ENCODE assay signal across 9 cellular contexts in the genomic region with DNA sequence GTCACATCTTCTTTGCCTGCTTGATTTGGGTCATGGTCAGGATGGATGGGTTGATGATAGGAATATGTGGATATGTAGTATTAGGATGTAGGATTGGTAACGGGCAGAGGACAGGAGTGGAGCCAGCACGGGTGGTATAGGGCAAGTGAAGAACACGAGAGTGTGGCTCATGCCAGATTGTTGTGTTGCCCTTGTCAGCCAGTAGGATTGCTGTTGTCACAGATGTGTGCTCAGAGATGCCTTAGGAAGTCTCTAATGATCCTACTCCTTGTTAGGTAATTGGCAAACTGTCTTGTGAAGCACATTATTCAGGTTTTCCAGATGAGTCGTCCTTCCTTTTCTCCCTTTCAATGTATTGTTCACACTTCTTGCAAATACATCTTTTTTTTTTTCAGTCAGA. TPM values are rescaled to one million over a fixed set of nuclear protein-coding genes. Genes with fewer than 3 reads are reported as not detected.
DNase-seq lines count a peak whose midpoint lies in the region; ATAC-seq, FAIRE-seq and TF ChIP-seq lines count a peak whose summit lies in the region.
"Had no signal": no experiment of that assay in that cellular context is flagged by ENCODE, and none has a peak within 500 bp of the region (broad histone marks: within the 10 kb centered on the region; RNA-seq: fewer than 3 reads in every experiment).

No MANE protein-coding gene starts in this region.

- intact Hi-C loops in left colon (cut with DNase I, micrococcal nuclease) (no loop called here), kidney (cut with DNase I) (no loop called here)

- no peak overlapping the region for H3K4me3 Mint-ChIP-seq in activated CD8-positive, alpha-beta memory T cell treated with anti-CD3 and anti-CD28 coated beads, Interleukin-2, amount 10 ng/mL, durations not matched to agents 7 days and 5 days
- H3K4me3 Mint-ChIP-seq in GM23338, result no peak overlapping the region
- H3K4me3 Mint-ChIP-seq in activated naive CD8-positive, alpha-beta T cell treated with anti-CD3 and anti-CD28 coated beads, Interleukin-2, amount 50 U/mL, for 24 hours, result no peak overlapping the region

- H3K36me3 Mint-ChIP-seq in activated CD8-positive, alpha-beta memory T cell treated with anti-CD3 and anti-CD28 coated beads, Interleukin-2, amount 10 ng/mL, durations not matched to agents 7 days and 5 days, result peaks cover 13% of the 10 kb centered on the region
- H3K36me3 Mint-ChIP-seq in GM23338 (ENCODE audit: low read depth), result no peaks in the 10 kb centered on the region
- H3K36me3 Mint-ChIP-seq in activated naive CD8-positive, alpha-beta T cell treated with anti-CD3 and anti-CD28 coated beads, Interleukin-2, amount 50 U/mL, for 24 hours (ENCODE audit: low read depth), result no peaks in the 10 kb centered on the region

- peak; percentile 59 to 68 for TF ChIP-seq CTCF in GM23338 (conservative IDR thresholded peaks at IDR 0.05; ENCODE audit: low read depth in 2 of 2)
- TF ChIP-seq CTCF in KMS-11 (conservative IDR thresholded peaks at IDR 0.05; ENCODE audit: low read depth, low read length), result peak; percentile 38
- TF ChIP-seq CTCF in kidney (IDR thresholded peaks at IDR 0.05; ENCODE audit: borderline replicate concordance, extremely low read depth, insufficient read depth), result no peak

- no peak overlapping the region for H2AFZ ChIP-seq in GM23338
- no peak overlapping the region for H2AFZ ChIP-seq in KMS-11 (ENCODE audit: low read depth)

- H3K36me3 ChIP-seq in GM23338 (ENCODE audit: insufficient read depth) (no peaks in the 10 kb centered on the region), KMS-11 (ENCODE audit: insufficient read depth) (no peaks in the 10 kb centered on the region), kidney (ENCODE audit: control insufficient read depth in 1 of 2, insufficient read depth in 2 of 2, low read length in 2 of 2) (no peaks in the 10 kb centered on the region)

- no peaks in the 10 kb centered on the region for H3K27me3 ChIP-seq in GM23338 (ENCODE audit: insufficient read depth)
- H3K27me3 ChIP-seq in KMS-11 (ENCODE audit: insufficient read depth, low read depth), result no peaks in the 10 kb centered on the region

- no peak for FAIRE-seq in kidney (lab: Jason Lieb, UNC)
- FAIRE-seq: colon had no signal

- peaks cover 10% of the 10 kb centered on the region for H3K4me1 Mint-ChIP-seq in activated CD8-positive, alpha-beta memory T cell treated with anti-CD3 and anti-CD28 coated beads, Interleukin-2, amount 10 ng/mL, durations not matched to agents 7 days and 5 days
- H3K4me1 Mint-ChIP-seq in GM23338, result peaks cover 12% of the 10 kb centered on the region; the same call in 2 of the 3 replicates
- peaks cover 35% of the 10 kb centered on the region for H3K4me1 Mint-ChIP-seq in activated naive CD8-positive, alpha-beta T cell treated with anti-CD3 and anti-CD28 coated beads, Interleukin-2, amount 50 U/mL, for 24 hours

- H3K9ac ChIP-seq in KMS-11 (no peak overlapping the region), kidney (ENCODE audit: low read length in 2 of 2) (no peak overlapping the region)

- H3K27ac ChIP-seq in GM23338 (ENCODE audit: low read depth), result no peak overlapping the region
- H3K27ac ChIP-seq in KMS-11, result no peak overlapping the region
- no peak overlapping the region for H3K27ac ChIP-seq in kidney (ENCODE audit: low read depth in 2 of 2, low read length in 2 of 2)

- CTCF ChIA-PET in activated CD8-positive, alpha-beta memory T cell treated with anti-CD3 and anti-CD28 coated beads, Interleukin-2, amount 10 ng/mL, durations not matched to agents 7 days and 5 days (lab: Charles Lee), result interaction anchor here (1.0 to 1.7 kb wide), 2 partner anchors 27 to 74 kb away, joined by 3 to 4 read pairs; a partner anchor contains a TSS

- no peak for DNase-seq in activated CD8-positive, alpha-beta memory T cell treated with anti-CD3 and anti-CD28 coated beads, Interleukin-2, amount 10 ng/mL, durations not matched to agents 7 days and 5 days
- DNase-seq in activated CD8-positive, alpha-beta memory T cell treated with anti-CD3 and anti-CD28 coated beads for 24 hours, result no peak
- DNase-seq in GM23338 (ENCODE audit: low spot score), result peak; percentile 71
- DNase-seq in activated naive CD8-positive, alpha-beta T cell treated with anti-CD3 and anti-CD28 coated beads, Interleukin-2, amount 50 U/mL, for 24 hours, result no peak
- DNase-seq in left colon, result no peak
- no peak for DNase-seq in kidney
- no peak for DNase-seq in ecto neural progenitor cell (ENCODE audit: low spot score)

- no peaks in the 10 kb centered on the region for H3K79me2 ChIP-seq in GM23338 (replicated peaks; ENCODE audit: insufficient read depth)
- H3K79me2 ChIP-seq in KMS-11 (ENCODE audit: insufficient read depth, low read depth), result no peaks in the 10 kb centered on the region

- H3K4me3 ChIP-seq in GM23338 (no peak overlapping the region), KMS-11 (IDR thresholded peaks at IDR 0.05; ENCODE audit: insufficient read depth, low read depth, low read length) (no peak overlapping the region), kidney (ENCODE audit: low read length in 2 of 2) (no peak overlapping the region)

- H3K27ac Mint-ChIP-seq in activated CD8-positive, alpha-beta memory T cell treated with anti-CD3 and anti-CD28 coated beads, Interleukin-2, amount 10 ng/mL, durations not matched to agents 7 days and 5 days, result no peak overlapping the region
- H3K27ac Mint-ChIP-seq in GM23338, result no peak overlapping the region
- H3K27ac Mint-ChIP-seq in activated naive CD8-positive, alpha-beta T cell treated with anti-CD3 and anti-CD28 coated beads, Interleukin-2, amount 50 U/mL, for 24 hours, result no peak overlapping the region

- H3K4me1 ChIP-seq in GM23338 (ENCODE audit: insufficient read depth), result no peaks in the 10 kb centered on the region
- H3K4me1 ChIP-seq in KMS-11 (ENCODE audit: low read depth, poor library complexity, severe bottlenecking), result peaks cover 6% of the 10 kb centered on the region
- peaks cover 0 to 15% of the 10 kb centered on the region in 2 donors for H3K4me1 ChIP-seq in kidney (ENCODE audit: control insufficient read depth in 1 of 2, insufficient read depth in 1 of 2, low read depth in 1 of 2, low read length in 2 of 2)

- H3F3A ChIP-seq in GM23338 (replicated peaks; ENCODE audit: low read depth), result no peaks in the 10 kb centered on the region

- no peaks in the 10 kb centered on the region for H3K27me3 Mint-ChIP-seq in activated CD8-positive, alpha-beta memory T cell treated with anti-CD3 and anti-CD28 coated beads, Interleukin-2, amount 10 ng/mL, durations not matched to agents 7 days and 5 days
- H3K27me3 Mint-ChIP-seq in GM23338 (ENCODE audit: insufficient read depth, low read depth, poor library complexity), result peaks cover 4% of the 10 kb centered on the region
- no peaks in the 10 kb centered on the region for H3K27me3 Mint-ChIP-seq in activated naive CD8-positive, alpha-beta T cell treated with anti-CD3 and anti-CD28 coated beads, Interleukin-2, amount 50 U/mL, for 24 hours

- no peaks in the 10 kb centered on the region for H3K9me3 Mint-ChIP-seq in activated CD8-positive, alpha-beta memory T cell treated with anti-CD3 and anti-CD28 coated beads, Interleukin-2, amount 10 ng/mL, durations not matched to agents 7 days and 5 days (ENCODE audit: low read depth)
- no peaks in the 10 kb centered on the region for H3K9me3 Mint-ChIP-seq in GM23338
- no peaks in the 10 kb centered on the region for H3K9me3 Mint-ChIP-seq in activated naive CD8-positive, alpha-beta T cell treated with anti-CD3 and anti-CD28 coated beads, Interleukin-2, amount 50 U/mL, for 24 hours

- no peaks in the 10 kb centered on the region for H3K9me2 ChIP-seq in GM23338 (ENCODE audit: insufficient read depth)

- H3K9me3 ChIP-seq in kidney (ENCODE audit: control insufficient read depth in 1 of 2, low read length in 2 of 2), result no peaks in the 10 kb centered on the region

- peak; percentile 74 for ATAC-seq in activated CD8-positive, alpha-beta memory T cell treated with anti-CD3 and anti-CD28 coated beads, Interleukin-2, amount 10 ng/mL, durations not matched to agents 7 days and 5 days
- ATAC-seq in GM23338 (peak; percentile 99), left colon (peak; percentile 60)
- ATAC-seq in activated naive CD8-positive, alpha-beta T cell treated with anti-CD3 and anti-CD28 coated beads, Interleukin-2, amount 50 U/mL, for 24 hours, result peak; percentile 97

- no peaks in the 10 kb centered on the region for H4K20me1 ChIP-seq in GM23338 (replicated peaks; ENCODE audit: insufficient read depth)
- H4K20me1 ChIP-seq in KMS-11 (ENCODE audit: insufficient read depth), result no peaks in the 10 kb centered on the region

- H3K4me2 ChIP-seq in GM23338, result no peak overlapping the region
- H3K4me2 ChIP-seq in KMS-11, result no peak overlapping the region

TF ChIP-seq in GM23338, 12 proteins besides CTCF, POLR2A, EP300 and RAD21 (continues in another document):
- TF ChIP-seq, protein P1, sequence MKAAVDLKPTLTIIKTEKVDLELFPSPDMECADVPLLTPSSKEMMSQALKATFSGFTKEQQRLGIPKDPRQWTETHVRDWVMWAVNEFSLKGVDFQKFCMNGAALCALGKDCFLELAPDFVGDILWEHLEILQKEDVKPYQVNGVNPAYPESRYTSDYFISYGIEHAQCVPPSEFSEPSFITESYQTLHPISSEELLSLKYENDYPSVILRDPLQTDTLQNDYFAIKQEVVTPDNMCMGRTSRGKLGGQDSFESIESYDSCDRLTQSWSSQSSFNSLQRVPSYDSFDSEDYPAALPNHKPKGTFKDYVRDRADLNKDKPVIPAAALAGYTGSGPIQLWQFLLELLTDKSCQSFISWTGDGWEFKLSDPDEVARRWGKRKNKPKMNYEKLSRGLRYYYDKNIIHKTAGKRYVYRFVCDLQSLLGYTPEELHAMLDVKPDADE (IDR thresholded peaks at IDR 0.05), result no peak
- no peak for TF ChIP-seq ZNF331 (CRISPR knock-in tag; IDR thresholded peaks at IDR 0.05; ENCODE audit: low read depth)
- TF ChIP-seq EZH2 (IDR thresholded peaks at IDR 0.05; ENCODE audit: low read depth, unreplicated experiment), result no peak
- TF ChIP-seq POLR2AphosphoS5 (IDR thresholded peaks at IDR 0.05; ENCODE audit: low read depth), result no peak
- no peak for TF ChIP-seq EZH2phosphoT487 (IDR thresholded peaks at IDR 0.05; ENCODE audit: unreplicated experiment)
- TF ChIP-seq CREB1 (CRISPR knock-in tag; IDR thresholded peaks at IDR 0.05; ENCODE audit: low read depth), result no peak

RNA-seq across cellular contexts. Expression of a gene that starts 5.5 kb away (rescaled TPM):
- 10 to 100 TPM; 18.9 to 25.9 TPM for total RNA-seq in activated CD8-positive, alpha-beta memory T cell treated with anti-CD3 and anti-CD28 coated beads, Interleukin-2, amount 10 ng/mL, durations not matched to agents 7 days and 5 days
- total RNA-seq in GM23338 (2014; rRNA removed; shearing (Covaris generic)), result 4.7 and 4.9 TPM in 2 replicates
- polyA plus RNA-seq in GM23338 (2016; fragmentation: Nextera tagmentation; extraction: Ambion mirVana) (3.4 and 4.5 TPM in 2 replicates), kidney (ENCODE audit: insufficient read depth, low read depth, low replicate concordance) (10.4 TPM)
- total RNA-seq in left colon (10 to 100 TPM in 1 of 2 donors, 1 to 10 TPM in 1; 9.1 to 15.1 TPM), kidney (43.6 TPM)

RNA-seq across cellular contexts. Expression of a gene that starts 27.0 kb away (rescaled TPM):
- 10 to 100 TPM; 23.6 to 27.9 TPM for total RNA-seq in activated CD8-positive, alpha-beta memory T cell treated with anti-CD3 and anti-CD28 coated beads, Interleukin-2, amount 10 ng/mL, durations not matched to agents 7 days and 5 days
- total RNA-seq in GM23338 (2014; rRNA removed; shearing (Covaris generic)), result 8.4 and 11.7 TPM in 2 replicates
- polyA plus RNA-seq in GM23338 (2016; fragmentation: Nextera tagmentation; extraction: Ambion mirVana) (17.4 and 20.6 TPM in 2 replicates), kidney (ENCODE audit: insufficient read depth, low read depth, low replicate concordance) (39.8 TPM)
- total RNA-seq in left colon (10 to 100 TPM; 15.9 to 16.8 TPM), kidney (21.0 TPM)
